ENCODE assay signal across 18 cellular contexts in the genomic region with DNA sequence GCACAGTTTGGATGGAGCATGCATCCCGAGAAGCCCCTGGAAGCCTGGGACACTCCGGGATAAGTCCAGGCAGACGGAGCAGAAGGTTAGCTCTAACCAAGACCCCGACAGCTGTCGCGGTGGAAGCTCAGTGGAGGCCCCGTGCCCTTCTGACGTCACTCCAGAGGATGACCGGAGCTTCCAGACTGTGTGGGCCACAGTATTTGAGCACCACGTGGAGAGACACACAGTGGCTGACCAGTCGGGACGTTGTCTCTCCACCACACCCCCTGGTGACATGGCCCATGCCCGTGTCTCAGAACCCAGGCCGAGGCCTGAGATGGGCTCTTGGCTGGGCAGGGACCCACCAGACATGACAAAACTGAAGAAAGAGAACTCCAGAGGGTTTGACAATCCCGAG.
DNase-seq lines count a peak whose midpoint lies in the region; ATAC-seq and TF ChIP-seq lines count a peak whose summit lies in the region.
"Had no signal": no experiment of that assay in that cellular context is flagged by ENCODE, and none has a peak within 500 bp of the region (broad histone marks: within the 10 kb centered on the region; RNA-seq: fewer than 3 reads in every experiment).

No MANE protein-coding gene starts in this region.

- H4K20me1 ChIP-seq in osteoblast (ENCODE audit: insufficient read depth, low read length), result peaks cover 5% of the 10 kb centered on the region

- 96 to 98% methylated on average over 12 to 15 of the region's 15 CpGs for WGBS in testis, 2 donors
- WGBS in spleen, 5 donors, result 90 to 97% (median 92%) methylated on average over 13 to 15 of the region's 15 CpGs

- intact Hi-C loops in testis (cut with DNase I; ENCODE audit: low total_unique reads), result no loop called here
- intact Hi-C loops in spleen (cut with DNase I; ENCODE audit: low total_unique reads), result no loop called here

- H3K4me3 Mint-ChIP-seq in glutamatergic neuron (ENCODE audit: unreplicated experiment), result peak overlapping the region; percentile 42
- H3K4me3 Mint-ChIP-seq: CD4-positive, alpha-beta memory T cell had no signal

- no peak for DNase-seq in RWPE1 (ENCODE audit: low spot score)
- DNase-seq in WERI-Rb-1, result peak; percentile 44
- no peak for DNase-seq in glutamatergic neuron
- peak; percentile 51 for DNase-seq in osteoblast (ENCODE audit: insufficient read length, low spot score, missing footprints)
- DNase-seq in testis, result no peak
- DNase-seq in spleen, result no peak
- DNase-seq: C1 segment of cervical spinal cord; Calu3; CD4-positive, alpha-beta memory T cell; COR-L47; DMS53; DMS79 treated with DMSO at 0.1 percent for 48 hours; GF-D8; GM23248; H7; HCEC 1CT had no signal

- no peak overlapping the region for H2AFZ ChIP-seq in osteoblast (ENCODE audit: low read length)
- H2AFZ ChIP-seq: GM23248 had no signal

- no peak overlapping the region for H3K4me3 ChIP-seq in WERI-Rb-1 (ENCODE audit: low read depth, low read length)
- H3K4me3 ChIP-seq in osteoblast (ENCODE audit: insufficient read depth, low read length), result no peak overlapping the region
- H3K4me3 ChIP-seq in testis, result no peak overlapping the region
- no peak overlapping the region for H3K4me3 ChIP-seq in spleen
- H3K4me3 ChIP-seq: GM23248 had no signal

- ATAC-seq in HG02884 (IDR thresholded peaks at IDR 0.05; ENCODE audit: unreplicated experiment) (no peak), HG03571 (IDR thresholded peaks at IDR 0.05; ENCODE audit: unreplicated experiment) (no peak)

- peaks cover 1% of the 10 kb centered on the region for H3K27me3 Mint-ChIP-seq in glutamatergic neuron (ENCODE audit: unreplicated experiment)

- no peaks in the 10 kb centered on the region for H3K79me2 ChIP-seq in osteoblast (ENCODE audit: insufficient read depth, low read length)

- TF ChIP-seq POLR2A in testis (IDR thresholded peaks at IDR 0.05) (no peak), spleen (IDR thresholded peaks at IDR 0.05) (no peak)

- H3K4me1 ChIP-seq in osteoblast (ENCODE audit: insufficient read depth, low read length) (no peaks in the 10 kb centered on the region), testis (no peaks in the 10 kb centered on the region), spleen (no peaks in the 10 kb centered on the region)

- H3K36me3 ChIP-seq in WERI-Rb-1 (peaks cover 29% of the 10 kb centered on the region), osteoblast (ENCODE audit: insufficient read depth, low read length) (no peaks in the 10 kb centered on the region), testis (ENCODE audit: low read depth, missing control alignments) (no peaks in the 10 kb centered on the region), spleen (peaks cover 0 to 19% (median 0%) of the 10 kb centered on the region in 6 donors)

- CTCF ChIA-PET in RWPE1 (lab: Yijun Ruan, JAX), result interaction anchor here (0.5 kb wide), 1 partner anchor 460 kb away, joined by 4 read pairs; no protein-coding TSS in a partner anchor

- POLR2A ChIA-PET in RWPE1 (lab: Yijun Ruan, JAX; ENCODE audit: low non-redundant PET), result no interaction called here

- no peaks in the 10 kb centered on the region for H3K36me3 Mint-ChIP-seq in glutamatergic neuron (ENCODE audit: unreplicated experiment)
- H3K36me3 Mint-ChIP-seq: CD4-positive, alpha-beta memory T cell had no signal

- TF ChIP-seq CTCF in RWPE1 (conservative IDR thresholded peaks at IDR 0.05; ENCODE audit: low read depth) (no peak), WERI-Rb-1 (IDR thresholded peaks at IDR 0.05; ENCODE audit: low read depth, low read length) (no peak), glutamatergic neuron (IDR thresholded peaks at IDR 0.05; ENCODE audit: partially characterized antibody, unreplicated experiment) (no peak), osteoblast (IDR thresholded peaks at IDR 0.05; ENCODE audit: extremely low read depth, low read depth, low read length) (no peak), testis (IDR thresholded peaks at IDR 0.05) (no peak), spleen (IDR thresholded peaks at IDR 0.05 in 8 of 11, conservative IDR thresholded peaks at IDR 0.05 in 3 of 11) (no peak)

- H3K27me3 ChIP-seq in WERI-Rb-1 (ENCODE audit: insufficient read depth, low read depth, severe bottlenecking) (no peaks in the 10 kb centered on the region), osteoblast (ENCODE audit: insufficient read depth, low read length) (no peaks in the 10 kb centered on the region), testis (no peaks in the 10 kb centered on the region), spleen (replicated peaks in 1 of 7) (no peaks in the 10 kb centered on the region)

- peaks cover 16% of the 10 kb centered on the region for H3K4me1 Mint-ChIP-seq in glutamatergic neuron (ENCODE audit: low read depth, unreplicated experiment)
- H3K4me1 Mint-ChIP-seq: CD4-positive, alpha-beta memory T cell had no signal

- no peak overlapping the region for H3K4me2 ChIP-seq in osteoblast (ENCODE audit: insufficient read depth, low read length)

- H3K27ac ChIP-seq in RWPE1 (peak overlapping the region; percentile 10; the same call in 1 of the 2 replicates), WERI-Rb-1 (peak overlapping the region; percentile 81), osteoblast (ENCODE audit: low read depth, low read length) (no peak overlapping the region), testis (no peak overlapping the region), spleen (no peak overlapping the region)
- H3K27ac ChIP-seq: GM23248 had no signal

- H3K9me3 Mint-ChIP-seq in glutamatergic neuron (ENCODE audit: unreplicated experiment), result no peaks in the 10 kb centered on the region
- H3K9me3 Mint-ChIP-seq: CD4-positive, alpha-beta memory T cell had no signal

- H3K27ac Mint-ChIP-seq in glutamatergic neuron (ENCODE audit: unreplicated experiment), result peak overlapping the region; percentile 87
- H3K27ac Mint-ChIP-seq: CD4-positive, alpha-beta memory T cell had no signal

- H3K9me3 ChIP-seq in WERI-Rb-1 (ENCODE audit: severe bottlenecking) (no peaks in the 10 kb centered on the region), osteoblast (ENCODE audit: low read depth, low read length) (no peaks in the 10 kb centered on the region), testis (no peaks in the 10 kb centered on the region), spleen (no peaks in the 10 kb centered on the region)

Comparison
In these comparisons a context has a peak if more than half of its experiments do, and no peak if none do; other contexts are left out.
1. DNase-seq: peak in WERI-Rb-1 (single experiment) and osteoblast (single experiment); none in RWPE1 (single experiment), glutamatergic neuron (single experiment), testis (single experiment) and spleen (single experiment).
2. H3K27ac ChIP-seq: peak in RWPE1 (single experiment) and WERI-Rb-1 (single experiment); none in osteoblast (single experiment), testis (0 of 2) and spleen (0 of 8).